In genomic region chr6:36283608-36284007, GRCh38 we compare ENCODE assay signal across 20 cellular contexts. TPM values are rescaled to one million over a fixed set of nuclear protein-coding genes. Genes with fewer than 3 reads are reported as not detected.
"Had no signal": no experiment of that assay in that cellular context is flagged by ENCODE, and none has a peak within 500 bp of the region (broad histone marks: within the 10 kb centered on the region; RNA-seq: fewer than 3 reads in every experiment).

No MANE protein-coding gene starts in this region.

- DNase-seq: activated B cell treated with CpG ODN at 0.5 μM for 24 hours; activated CD4-positive, alpha-beta memory T cell treated with anti-CD3 and anti-CD28 coated beads, Interleukin-2, amount 10 ng/mL, durations not matched to agents 7 days and 5 days; activated CD4-positive, alpha-beta T cell treated with anti-CD3 and anti-CD28 coated beads, Interleukin-2, amount 50 U/mL, for 1 hour; activated T-cell treated with anti-CD3 and anti-CD28 coated beads for 4 hours; activated T-cell treated with anti-CD3 and anti-CD28 coated beads, Interleukin-2, amount 50 U/mL, for 48 hours; aorta; caudate nucleus; colonic mucosa; MM.1S; NCI-H1105; NCI-H1436; NCI-H1694 treated with DMSO at 0.1 percent for 48 hours; NCI-H2081; NCI-H510A treated with DMSO at 0.1 percent for 48 hours; SK-N-SH had no signal

- H3K4me3 ChIP-seq: breast epithelium, colonic mucosa, SJCRH30 had no signal

- H3K9me3 ChIP-seq: breast epithelium, colonic mucosa, SJCRH30, SK-N-SH had no signal

- H3K36me3 Mint-ChIP-seq: activated naive CD4-positive, alpha-beta T cell treated with anti-CD3 and anti-CD28 coated beads, Interleukin-2, amount 50 U/mL, for 24 hours had no signal

- H3K27me3 ChIP-seq: colonic mucosa, SJCRH30 had no signal

- H3K4me3 Mint-ChIP-seq: activated B cell treated with CpG ODN at 0.5 μM for 24 hours; activated CD4-positive, alpha-beta memory T cell treated with anti-CD3 and anti-CD28 coated beads, Interleukin-2, amount 10 ng/mL, durations not matched to agents 7 days and 5 days; activated naive CD4-positive, alpha-beta T cell treated with anti-CD3 and anti-CD28 coated beads, Interleukin-2, amount 50 U/mL, for 24 hours; activated T-helper 17 cell treated with anti-CD3 and anti-CD28 coated beads, Interleukin-2, amount 50 U/mL, for 72 hours; T-helper 1 cell treated with Interleukin-12 subunit alpha and Interleukin-12 subunit beta and Interleukin-4 antibody, amounts not matched to agents 30 μg/mL and 1 μg/mL, for 36 hours had no signal

- H3K27ac Mint-ChIP-seq: activated B cell treated with CpG ODN at 0.5 μM for 24 hours; activated CD4-positive, alpha-beta memory T cell treated with anti-CD3 and anti-CD28 coated beads, Interleukin-2, amount 10 ng/mL, durations not matched to agents 7 days and 5 days; activated naive CD4-positive, alpha-beta T cell treated with anti-CD3 and anti-CD28 coated beads, Interleukin-2, amount 50 U/mL, for 24 hours; activated T-helper 17 cell treated with anti-CD3 and anti-CD28 coated beads, Interleukin-2, amount 50 U/mL, for 72 hours; T-helper 1 cell treated with Interleukin-12 subunit alpha and Interleukin-12 subunit beta and Interleukin-4 antibody, amounts not matched to agents 30 μg/mL and 1 μg/mL, for 36 hours had no signal

- H3K4me2 ChIP-seq: SK-N-SH had no signal

- H3K27ac ChIP-seq: breast epithelium, colonic mucosa, SJCRH30 had no signal

- H3K9me3 Mint-ChIP-seq: activated B cell treated with CpG ODN at 0.5 μM for 24 hours; activated CD4-positive, alpha-beta memory T cell treated with anti-CD3 and anti-CD28 coated beads, Interleukin-2, amount 10 ng/mL, durations not matched to agents 7 days and 5 days; activated naive CD4-positive, alpha-beta T cell treated with anti-CD3 and anti-CD28 coated beads, Interleukin-2, amount 50 U/mL, for 24 hours; activated T-helper 17 cell treated with anti-CD3 and anti-CD28 coated beads, Interleukin-2, amount 50 U/mL, for 72 hours; T-helper 1 cell treated with Interleukin-12 subunit alpha and Interleukin-12 subunit beta and Interleukin-4 antibody, amounts not matched to agents 30 μg/mL and 1 μg/mL, for 36 hours had no signal

- H3K9me2 ChIP-seq: SK-N-SH had no signal

- H3K9ac ChIP-seq: SK-N-SH had no signal

- H3K36me3 ChIP-seq: breast epithelium, colonic mucosa, SJCRH30 had no signal

RNA-seq across cellular contexts. Expression of gene PNPLA1, which starts 13.7 kb away (rescaled TPM):
- polyA plus RNA-seq: SK-N-SH had no signal

RNA-seq across cellular contexts. Expression of gene BNIP5, which starts 53.1 kb away (rescaled TPM):
- polyA plus RNA-seq: SK-N-SH had no signal
